ENCODE assay signal across 11 cellular contexts in genomic region chr12:66304296-66304915, GRCh38. TPM values are rescaled to one million over a fixed set of nuclear protein-coding genes. Genes with fewer than 3 reads are reported as not detected.
A peak's percentile ranks its signal among the peaks of the same experiment; 100 is the strongest.
DNase-seq lines count a peak whose midpoint lies in the region; ATAC-seq and TF ChIP-seq lines count a peak whose summit lies in the region.
"Had no signal": no experiment of that assay in that cellular context is flagged by ENCODE, and none has a peak within 500 bp of the region (broad histone marks: within the 10 kb centered on the region; RNA-seq: fewer than 3 reads in every experiment).

No MANE protein-coding gene starts in this region.

- no peak for DNase-seq in Calu3
- DNase-seq in KBM-7, result peak; percentile 8
- no peak for DNase-seq in natural killer cell
- DNase-seq in gastrocnemius medialis, result no peak
- DNase-seq in COLO829 (ENCODE audit: low spot score), result no peak
- DNase-seq: activated CD8-positive, alpha-beta memory T cell treated with anti-CD3 and anti-CD28 coated beads, Interleukin-2, amount 50 U/mL, for 48 hours; NCI-H1092 treated with DMSO at 0.1 percent for 48 hours; NCI-H774 had no signal

- H3K4me3 Mint-ChIP-seq in Calu3 (ENCODE audit: low read depth, unreplicated experiment) (peak overlapping the region; percentile 89), natural killer cell (peak overlapping the region; percentile 98)
- peak overlapping the region; percentile 99 for H3K4me3 Mint-ChIP-seq in activated T-helper 17 cell treated with anti-CD3 and anti-CD28 coated beads, Interleukin-2, amount 50 U/mL, for 72 hours

- H3K9me3 Mint-ChIP-seq in Calu3 (ENCODE audit: low read depth, unreplicated experiment), result no peaks in the 10 kb centered on the region
- no peaks in the 10 kb centered on the region for H3K9me3 Mint-ChIP-seq in activated T-helper 17 cell treated with anti-CD3 and anti-CD28 coated beads, Interleukin-2, amount 50 U/mL, for 72 hours
- no peaks in the 10 kb centered on the region for H3K9me3 Mint-ChIP-seq in natural killer cell

- no peak overlapping the region for H3K27ac Mint-ChIP-seq in Calu3 (ENCODE audit: unreplicated experiment)
- peak overlapping the region; percentile 99 for H3K27ac Mint-ChIP-seq in activated T-helper 17 cell treated with anti-CD3 and anti-CD28 coated beads, Interleukin-2, amount 50 U/mL, for 72 hours
- H3K27ac Mint-ChIP-seq in natural killer cell, result peak overlapping the region; percentile 82 to 99

- in situ Hi-C loops in KBM-7 (cut with MboI; ENCODE audit: low pct_unique_long_range_greater_than_20kb, low sequenced_read_pairs), result no loop called here
- in situ Hi-C loops in gastrocnemius medialis (cut with MboI; ENCODE audit: low sequenced_read_pairs in 4 of 4), result loop anchor here in 1 of 4 donors (25.0 kb wide), 1 partner anchor 142 kb away; the partner anchor contains the start of gene TMBIM4

- no TSS peak for BruUV-seq in Calu3 (replicated peaks; lab: Mats Ljungman, UMichigan)

- H3K36me3 Mint-ChIP-seq in Calu3 (ENCODE audit: insufficient read depth, unreplicated experiment) (peaks cover 24% of the 10 kb centered on the region), natural killer cell (peaks cover 5% of the 10 kb centered on the region)
- peaks cover 72% of the 10 kb centered on the region for H3K36me3 Mint-ChIP-seq in activated T-helper 17 cell treated with anti-CD3 and anti-CD28 coated beads, Interleukin-2, amount 50 U/mL, for 72 hours (ENCODE audit: low read depth)

- intact Hi-C loops in Calu3 (cut with micrococcal nuclease; ENCODE audit: unreplicated experiment), result no loop called here
- intact Hi-C loops in natural killer cell (cut with micrococcal nuclease), result loop anchor here (5.0 to 10.0 kb wide), 2 partner anchors 170 to 963 kb away; partner anchors contain the start of genes CAND1 and LLPH
- intact Hi-C loops in gastrocnemius medialis (cut with DNase I; ENCODE audit: low total_unique reads), result loop anchor here (5.0 to 10.0 kb wide), 3 partner anchors 140 to 1692 kb away; partner anchors contain the start of genes LLPH, RASSF3 and TMBIM4

- H3K9me3 ChIP-seq in gastrocnemius medialis, result no peaks in the 10 kb centered on the region

- H3K4me1 Mint-ChIP-seq in Calu3 (ENCODE audit: low read depth, unreplicated experiment), result peaks cover 27% of the 10 kb centered on the region
- peaks cover 36% of the 10 kb centered on the region for H3K4me1 Mint-ChIP-seq in activated T-helper 17 cell treated with anti-CD3 and anti-CD28 coated beads, Interleukin-2, amount 50 U/mL, for 72 hours
- H3K4me1 Mint-ChIP-seq in natural killer cell, result peaks cover 39 to 55% of the 10 kb centered on the region in 2 donors

- no peaks in the 10 kb centered on the region for H3K27me3 ChIP-seq in gastrocnemius medialis

- H3K27me3 Mint-ChIP-seq in Calu3 (ENCODE audit: unreplicated experiment), result peaks cover 24% of the 10 kb centered on the region
- H3K27me3 Mint-ChIP-seq in activated T-helper 17 cell treated with anti-CD3 and anti-CD28 coated beads, Interleukin-2, amount 50 U/mL, for 72 hours, result no peaks in the 10 kb centered on the region
- no peaks in the 10 kb centered on the region for H3K27me3 Mint-ChIP-seq in natural killer cell (ENCODE audit: low read depth in 2 of 2)

- no peak for TF ChIP-seq POLR2A in gastrocnemius medialis (IDR thresholded peaks at IDR 0.05)

- no peak overlapping the region for H3K4me3 ChIP-seq in gastrocnemius medialis
- H3K4me3 ChIP-seq: cardiac muscle cell had no signal

- TF ChIP-seq CTCF in Calu3 (IDR thresholded peaks at IDR 0.05; ENCODE audit: unreplicated experiment) (no peak), natural killer cell (IDR thresholded peaks at IDR 0.05) (no peak), gastrocnemius medialis (IDR thresholded peaks at IDR 0.05 in 4 of 5, conservative IDR thresholded peaks at IDR 0.05 in 1 of 5) (no peak)

- H3K4me1 ChIP-seq in gastrocnemius medialis, result peaks cover 9 to 15% of the 10 kb centered on the region in 2 donors

- H3K36me3 ChIP-seq in gastrocnemius medialis, result no peaks in the 10 kb centered on the region

- no peak overlapping the region for H3K27ac ChIP-seq in gastrocnemius medialis
- H3K27ac ChIP-seq: cardiac muscle cell had no signal

- ATAC-seq in activated T-helper 17 cell treated with anti-CD3 and anti-CD28 coated beads, Interleukin-2, amount 50 U/mL, for 72 hours (replicated peaks), result no peak
- ATAC-seq in natural killer cell (peak in 1 of 3 donors; percentile 15), GM18907 (IDR thresholded peaks at IDR 0.05; ENCODE audit: unreplicated experiment) (no peak), gastrocnemius medialis (no peak)

- CTCF ChIA-PET in Calu3 (lab: Charles Lee), result interaction anchor here (0.9 kb wide), 1 partner anchor 146 kb away, joined by 3 read pairs; no protein-coding TSS in a partner anchor

RNA-seq across cellular contexts. Expression of gene HELB, which starts 2.1 kb away (rescaled TPM):
- total RNA-seq in Calu3 (2022) (9.4 and 9.6 TPM in 2 replicates), natural killer cell (10 to 100 TPM; 29.2 to 45.6 (median 36.6) TPM), gastrocnemius medialis (1 to 10 TPM in 2 of 4 donors, under 1 TPM in 2; 0.49 to 1.2 (median 0.82) TPM)
- 10 to 100 TPM; 21.9 to 40.1 TPM for total RNA-seq in activated T-helper 17 cell treated with anti-CD3 and anti-CD28 coated beads, Interleukin-2, amount 50 U/mL, for 72 hours
